1 cellular context compared by ENCODE assay signal in the genomic region with DNA sequence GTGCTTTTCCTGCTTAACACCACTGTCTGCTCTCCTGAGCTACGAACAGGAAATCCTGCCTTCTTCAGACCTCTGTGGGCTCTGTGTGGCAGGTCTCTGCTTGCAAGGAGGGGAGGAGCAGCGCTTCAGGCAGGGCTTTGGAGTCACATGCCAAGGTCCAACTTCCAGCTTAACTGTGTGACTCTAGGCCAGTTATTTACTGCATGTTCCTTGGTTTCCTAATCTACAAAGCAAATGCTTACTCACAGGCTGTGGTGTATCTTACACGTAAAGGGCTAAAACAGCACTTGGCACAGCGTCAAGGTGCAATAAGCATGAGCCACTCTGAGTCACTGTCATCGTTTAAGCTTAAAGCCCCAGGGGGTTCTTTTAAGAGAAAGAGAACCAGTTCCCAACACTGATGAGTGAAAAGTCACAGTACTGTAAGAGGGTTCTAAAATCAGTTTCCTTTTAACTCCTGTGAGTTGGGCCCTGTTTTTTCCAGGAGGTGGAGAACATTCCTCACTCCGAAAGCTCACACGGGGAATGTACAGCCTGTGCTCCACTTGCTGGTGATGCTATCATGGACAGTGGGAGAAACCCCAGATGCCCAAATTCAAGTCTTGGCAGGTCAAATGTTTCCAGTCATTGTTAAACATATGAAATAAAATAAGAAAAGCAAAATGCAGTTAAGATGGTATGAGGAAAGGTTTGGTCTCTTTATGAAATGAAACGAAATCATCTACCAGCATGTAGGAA.
TF ChIP-seq lines count a peak whose summit lies in the region.

No MANE protein-coding gene starts in this region.

TF ChIP-seq in HepG2, 621 proteins besides CTCF, POLR2A, EP300 and RAD21 (continued from another document and continues in another):
- TF ChIP-seq, protein P1, sequence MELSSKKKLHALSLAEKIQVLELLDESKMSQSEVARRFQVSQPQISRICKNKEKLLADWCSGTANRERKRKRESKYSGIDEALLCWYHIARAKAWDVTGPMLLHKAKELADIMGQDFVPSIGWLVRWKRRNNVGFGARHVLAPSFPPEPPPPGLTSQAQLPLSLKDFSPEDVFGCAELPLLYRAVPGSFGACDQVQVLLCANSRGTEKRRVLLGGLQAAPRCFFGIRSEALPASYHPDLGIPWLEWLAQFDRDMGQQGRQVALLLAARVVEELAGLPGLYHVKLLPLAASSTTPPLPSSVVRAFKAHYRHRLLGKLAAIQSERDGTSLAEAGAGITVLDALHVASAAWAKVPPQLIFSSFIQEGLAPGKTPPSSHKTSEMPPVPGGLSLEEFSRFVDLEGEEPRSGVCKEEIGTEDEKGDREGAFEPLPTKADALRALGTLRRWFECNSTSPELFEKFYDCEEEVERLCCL (CRISPR knock-in tag; IDR thresholded peaks at IDR 0.05; ENCODE audit: borderline replicate concordance), result 0 out of 2 replicates have a peak, but pooled peaks have one; percentile 64
- TF ChIP-seq ARNT (IDR thresholded peaks at IDR 0.05) (no peak), SP4 (CRISPR knock-in tag; IDR thresholded peaks at IDR 0.05) (no peak), GFI1 (CRISPR knock-in tag; IDR thresholded peaks at IDR 0.05; ENCODE audit: borderline replicate concordance) (peak; percentile 88), GATA4 (IDR thresholded peaks at IDR 0.05; ENCODE audit: borderline replicate concordance, low read depth) (peak; percentile 64; the same call in 1 of the 2 replicates), NFATC3 (CRISPR knock-in tag; IDR thresholded peaks at IDR 0.05) (no peak), SUZ12 (IDR thresholded peaks at IDR 0.05; ENCODE audit: low read depth, low read length) (no peak), ZBTB38 (CRISPR knock-in tag; IDR thresholded peaks at IDR 0.05) (peak; percentile 22; the same call in 1 of the 2 replicates), DR1 (CRISPR knock-in tag; IDR thresholded peaks at IDR 0.05) (no peak; the same call in 1 of the 2 replicates), ZNF652 (CRISPR knock-in tag; IDR thresholded peaks at IDR 0.05; ENCODE audit: borderline replicate concordance, low read depth) (peak; percentile 51), ZNF549 (CRISPR knock-in tag; IDR thresholded peaks at IDR 0.05) (no peak), DMAP1 (CRISPR knock-in tag; IDR thresholded peaks at IDR 0.05) (peak; percentile 72; the same call in 1 of the 2 replicates), ZNF768 (CRISPR knock-in tag; IDR thresholded peaks at IDR 0.05) (peak; percentile 16; the same call in 1 of the 2 replicates), ZNF260 (CRISPR knock-in tag; IDR thresholded peaks at IDR 0.05; ENCODE audit: borderline replicate concordance, low read depth) (no peak), BORCS8-MEF2B (CRISPR knock-in tag; IDR thresholded peaks at IDR 0.05) (peak; percentile 62; the same call in 1 of the 2 replicates), NCOA2 (CRISPR knock-in tag; IDR thresholded peaks at IDR 0.05) (peak; percentile 91), RCOR2 (CRISPR knock-in tag; IDR thresholded peaks at IDR 0.05) (peak; percentile 82), ZNF788 (CRISPR knock-in tag; IDR thresholded peaks at IDR 0.05; ENCODE audit: borderline replicate concordance) (peak; percentile 76; the same call in 1 of the 2 replicates), ZNF17 (CRISPR knock-in tag; IDR thresholded peaks at IDR 0.05) (no peak), POLR2AphosphoS2 (IDR thresholded peaks at IDR 0.05; ENCODE audit: low read depth, low read length) (peak; percentile 99; the same call in 1 of the 2 replicates), CREM (IDR thresholded peaks at IDR 0.05) (peak; percentile 89), CREM (CRISPR knock-in tag; IDR thresholded peaks at IDR 0.05) (no peak), HIVEP1 (CRISPR knock-in tag; IDR thresholded peaks at IDR 0.05) (peak; percentile 78; the same call in 1 of the 2 replicates), XRCC5 (optimal IDR thresholded peaks at IDR 0.05; ENCODE audit: low read length) (peak; percentile 95), CREB1 (IDR thresholded peaks at IDR 0.05) (peak; percentile 73), CREB1 (CRISPR knock-in tag; IDR thresholded peaks at IDR 0.05) (peak; percentile 86), ISL2 (CRISPR knock-in tag; IDR thresholded peaks at IDR 0.05) (peak; percentile 85)
- TF ChIP-seq, protein P2, sequence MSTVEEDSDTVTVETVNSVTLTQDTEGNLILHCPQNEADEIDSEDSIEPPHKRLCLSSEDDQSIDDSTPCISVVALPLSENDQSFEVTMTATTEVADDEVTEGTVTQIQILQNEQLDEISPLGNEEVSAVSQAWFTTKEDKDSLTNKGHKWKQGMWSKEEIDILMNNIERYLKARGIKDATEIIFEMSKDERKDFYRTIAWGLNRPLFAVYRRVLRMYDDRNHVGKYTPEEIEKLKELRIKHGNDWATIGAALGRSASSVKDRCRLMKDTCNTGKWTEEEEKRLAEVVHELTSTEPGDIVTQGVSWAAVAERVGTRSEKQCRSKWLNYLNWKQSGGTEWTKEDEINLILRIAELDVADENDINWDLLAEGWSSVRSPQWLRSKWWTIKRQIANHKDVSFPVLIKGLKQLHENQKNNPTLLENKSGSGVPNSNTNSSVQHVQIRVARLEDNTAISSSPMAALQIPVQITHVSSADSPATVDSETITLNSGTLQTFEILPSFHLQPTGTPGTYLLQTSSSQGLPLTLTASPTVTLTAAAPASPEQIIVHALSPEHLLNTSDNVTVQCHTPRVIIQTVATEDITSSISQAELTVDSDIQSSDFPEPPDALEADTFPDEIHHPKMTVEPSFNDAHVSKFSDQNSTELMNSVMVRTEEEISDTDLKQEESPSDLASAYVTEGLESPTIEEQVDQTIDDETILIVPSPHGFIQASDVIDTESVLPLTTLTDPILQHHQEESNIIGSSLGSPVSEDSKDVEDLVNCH (CRISPR knock-in tag; IDR thresholded peaks at IDR 0.05), result no peak
- TF ChIP-seq, protein P3, sequence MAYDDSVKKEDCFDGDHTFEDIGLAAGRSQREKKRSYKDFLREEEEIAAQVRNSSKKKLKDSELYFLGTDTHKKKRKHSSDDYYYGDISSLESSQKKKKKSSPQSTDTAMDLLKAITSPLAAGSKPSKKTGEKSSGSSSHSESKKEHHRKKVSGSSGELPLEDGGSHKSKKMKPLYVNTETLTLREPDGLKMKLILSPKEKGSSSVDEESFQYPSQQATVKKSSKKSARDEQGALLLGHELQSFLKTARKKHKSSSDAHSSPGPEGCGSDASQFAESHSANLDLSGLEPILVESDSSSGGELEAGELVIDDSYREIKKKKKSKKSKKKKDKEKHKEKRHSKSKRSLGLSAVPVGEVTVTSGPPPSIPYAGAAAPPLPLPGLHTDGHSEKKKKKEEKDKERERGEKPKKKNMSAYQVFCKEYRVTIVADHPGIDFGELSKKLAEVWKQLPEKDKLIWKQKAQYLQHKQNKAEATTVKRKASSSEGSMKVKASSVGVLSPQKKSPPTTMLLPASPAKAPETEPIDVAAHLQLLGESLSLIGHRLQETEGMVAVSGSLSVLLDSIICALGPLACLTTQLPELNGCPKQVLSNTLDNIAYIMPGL (CRISPR knock-in tag; IDR thresholded peaks at IDR 0.05; ENCODE audit: borderline replicate concordance in 1 of 2, low read depth in 1 of 2), result peak in 1 of 2 experiments; percentile 79; a peak in 2 of 4 replicates
- TF ChIP-seq, protein P4, sequence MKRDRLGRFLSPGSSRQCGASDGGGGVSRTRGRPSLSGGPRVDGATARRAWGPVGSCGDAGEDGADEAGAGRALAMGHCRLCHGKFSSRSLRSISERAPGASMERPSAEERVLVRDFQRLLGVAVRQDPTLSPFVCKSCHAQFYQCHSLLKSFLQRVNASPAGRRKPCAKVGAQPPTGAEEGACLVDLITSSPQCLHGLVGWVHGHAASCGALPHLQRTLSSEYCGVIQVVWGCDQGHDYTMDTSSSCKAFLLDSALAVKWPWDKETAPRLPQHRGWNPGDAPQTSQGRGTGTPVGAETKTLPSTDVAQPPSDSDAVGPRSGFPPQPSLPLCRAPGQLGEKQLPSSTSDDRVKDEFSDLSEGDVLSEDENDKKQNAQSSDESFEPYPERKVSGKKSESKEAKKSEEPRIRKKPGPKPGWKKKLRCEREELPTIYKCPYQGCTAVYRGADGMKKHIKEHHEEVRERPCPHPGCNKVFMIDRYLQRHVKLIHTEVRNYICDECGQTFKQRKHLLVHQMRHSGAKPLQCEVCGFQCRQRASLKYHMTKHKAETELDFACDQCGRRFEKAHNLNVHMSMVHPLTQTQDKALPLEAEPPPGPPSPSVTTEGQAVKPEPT (CRISPR knock-in tag; IDR thresholded peaks at IDR 0.05; ENCODE audit: low read depth), result 0 out of 2 replicates have a peak, but pooled peaks have one; percentile 82
- TF ChIP-seq, protein P5, sequence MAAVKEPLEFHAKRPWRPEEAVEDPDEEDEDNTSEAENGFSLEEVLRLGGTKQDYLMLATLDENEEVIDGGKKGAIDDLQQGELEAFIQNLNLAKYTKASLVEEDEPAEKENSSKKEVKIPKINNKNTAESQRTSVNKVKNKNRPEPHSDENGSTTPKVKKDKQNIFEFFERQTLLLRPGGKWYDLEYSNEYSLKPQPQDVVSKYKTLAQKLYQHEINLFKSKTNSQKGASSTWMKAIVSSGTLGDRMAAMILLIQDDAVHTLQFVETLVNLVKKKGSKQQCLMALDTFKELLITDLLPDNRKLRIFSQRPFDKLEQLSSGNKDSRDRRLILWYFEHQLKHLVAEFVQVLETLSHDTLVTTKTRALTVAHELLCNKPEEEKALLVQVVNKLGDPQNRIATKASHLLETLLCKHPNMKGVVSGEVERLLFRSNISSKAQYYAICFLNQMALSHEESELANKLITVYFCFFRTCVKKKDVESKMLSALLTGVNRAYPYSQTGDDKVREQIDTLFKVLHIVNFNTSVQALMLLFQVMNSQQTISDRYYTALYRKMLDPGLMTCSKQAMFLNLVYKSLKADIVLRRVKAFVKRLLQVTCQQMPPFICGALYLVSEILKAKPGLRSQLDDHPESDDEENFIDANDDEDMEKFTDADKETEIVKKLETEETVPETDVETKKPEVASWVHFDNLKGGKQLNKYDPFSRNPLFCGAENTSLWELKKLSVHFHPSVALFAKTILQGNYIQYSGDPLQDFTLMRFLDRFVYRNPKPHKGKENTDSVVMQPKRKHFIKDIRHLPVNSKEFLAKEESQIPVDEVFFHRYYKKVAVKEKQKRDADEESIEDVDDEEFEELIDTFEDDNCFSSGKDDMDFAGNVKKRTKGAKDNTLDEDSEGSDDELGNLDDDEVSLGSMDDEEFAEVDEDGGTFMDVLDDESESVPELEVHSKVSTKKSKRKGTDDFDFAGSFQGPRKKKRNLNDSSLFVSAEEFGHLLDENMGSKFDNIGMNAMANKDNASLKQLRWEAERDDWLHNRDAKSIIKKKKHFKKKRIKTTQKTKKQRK (IDR thresholded peaks at IDR 0.05; ENCODE audit: low read length), result no peak
- TF ChIP-seq, protein P6, sequence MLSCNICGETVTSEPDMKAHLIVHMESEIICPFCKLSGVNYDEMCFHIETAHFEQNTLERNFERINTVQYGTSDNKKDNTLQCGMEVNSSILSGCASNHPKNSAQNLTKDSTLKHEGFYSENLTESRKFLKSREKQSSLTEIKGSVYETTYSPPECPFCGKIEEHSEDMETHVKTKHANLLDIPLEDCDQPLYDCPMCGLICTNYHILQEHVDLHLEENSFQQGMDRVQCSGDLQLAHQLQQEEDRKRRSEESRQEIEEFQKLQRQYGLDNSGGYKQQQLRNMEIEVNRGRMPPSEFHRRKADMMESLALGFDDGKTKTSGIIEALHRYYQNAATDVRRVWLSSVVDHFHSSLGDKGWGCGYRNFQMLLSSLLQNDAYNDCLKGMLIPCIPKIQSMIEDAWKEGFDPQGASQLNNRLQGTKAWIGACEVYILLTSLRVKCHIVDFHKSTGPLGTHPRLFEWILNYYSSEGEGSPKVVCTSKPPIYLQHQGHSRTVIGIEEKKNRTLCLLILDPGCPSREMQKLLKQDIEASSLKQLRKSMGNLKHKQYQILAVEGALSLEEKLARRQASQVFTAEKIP (CRISPR knock-in tag; IDR thresholded peaks at IDR 0.05; ENCODE audit: borderline replicate concordance), result no peak
- TF ChIP-seq, protein P7, sequence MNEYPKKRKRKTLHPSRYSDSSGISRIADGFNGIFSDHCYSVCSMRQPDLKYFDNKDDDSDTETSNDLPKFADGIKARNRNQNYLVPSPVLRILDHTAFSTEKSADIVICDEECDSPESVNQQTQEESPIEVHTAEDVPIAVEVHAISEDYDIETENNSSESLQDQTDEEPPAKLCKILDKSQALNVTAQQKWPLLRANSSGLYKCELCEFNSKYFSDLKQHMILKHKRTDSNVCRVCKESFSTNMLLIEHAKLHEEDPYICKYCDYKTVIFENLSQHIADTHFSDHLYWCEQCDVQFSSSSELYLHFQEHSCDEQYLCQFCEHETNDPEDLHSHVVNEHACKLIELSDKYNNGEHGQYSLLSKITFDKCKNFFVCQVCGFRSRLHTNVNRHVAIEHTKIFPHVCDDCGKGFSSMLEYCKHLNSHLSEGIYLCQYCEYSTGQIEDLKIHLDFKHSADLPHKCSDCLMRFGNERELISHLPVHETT (CRISPR knock-in tag; conservative IDR thresholded peaks at IDR 0.05), result 0 out of 2 replicates have a peak, but pooled peaks have one; percentile 40
- TF ChIP-seq, protein P8, sequence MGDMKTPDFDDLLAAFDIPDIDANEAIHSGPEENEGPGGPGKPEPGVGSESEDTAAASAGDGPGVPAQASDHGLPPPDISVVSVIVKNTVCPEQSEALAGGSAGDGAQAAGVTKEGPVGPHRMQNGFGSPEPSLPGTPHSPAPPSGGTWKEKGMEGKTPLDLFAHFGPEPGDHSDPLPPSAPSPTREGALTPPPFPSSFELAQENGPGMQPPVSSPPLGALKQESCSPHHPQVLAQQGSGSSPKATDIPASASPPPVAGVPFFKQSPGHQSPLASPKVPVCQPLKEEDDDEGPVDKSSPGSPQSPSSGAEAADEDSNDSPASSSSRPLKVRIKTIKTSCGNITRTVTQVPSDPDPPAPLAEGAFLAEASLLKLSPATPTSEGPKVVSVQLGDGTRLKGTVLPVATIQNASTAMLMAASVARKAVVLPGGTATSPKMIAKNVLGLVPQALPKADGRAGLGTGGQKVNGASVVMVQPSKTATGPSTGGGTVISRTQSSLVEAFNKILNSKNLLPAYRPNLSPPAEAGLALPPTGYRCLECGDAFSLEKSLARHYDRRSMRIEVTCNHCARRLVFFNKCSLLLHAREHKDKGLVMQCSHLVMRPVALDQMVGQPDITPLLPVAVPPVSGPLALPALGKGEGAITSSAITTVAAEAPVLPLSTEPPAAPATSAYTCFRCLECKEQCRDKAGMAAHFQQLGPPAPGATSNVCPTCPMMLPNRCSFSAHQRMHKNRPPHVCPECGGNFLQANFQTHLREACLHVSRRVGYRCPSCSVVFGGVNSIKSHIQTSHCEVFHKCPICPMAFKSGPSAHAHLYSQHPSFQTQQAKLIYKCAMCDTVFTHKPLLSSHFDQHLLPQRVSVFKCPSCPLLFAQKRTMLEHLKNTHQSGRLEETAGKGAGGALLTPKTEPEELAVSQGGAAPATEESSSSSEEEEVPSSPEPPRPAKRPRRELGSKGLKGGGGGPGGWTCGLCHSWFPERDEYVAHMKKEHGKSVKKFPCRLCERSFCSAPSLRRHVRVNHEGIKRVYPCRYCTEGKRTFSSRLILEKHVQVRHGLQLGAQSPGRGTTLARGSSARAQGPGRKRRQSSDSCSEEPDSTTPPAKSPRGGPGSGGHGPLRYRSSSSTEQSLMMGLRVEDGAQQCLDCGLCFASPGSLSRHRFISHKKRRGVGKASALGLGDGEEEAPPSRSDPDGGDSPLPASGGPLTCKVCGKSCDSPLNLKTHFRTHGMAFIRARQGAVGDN (CRISPR knock-in tag; IDR thresholded peaks at IDR 0.05), result peak; percentile 52; the same call in 1 of the 2 replicates
